1 cellular context compared by ENCODE assay signal in genomic region chr10:43390333-43390732, GRCh38.
TF ChIP-seq lines count a peak whose summit lies in the region.

No MANE protein-coding gene starts in this region.

TF ChIP-seq in GM23338, 12 proteins besides CTCF, POLR2A, EP300 and RAD21 (continued from another document):
- no peak for TF ChIP-seq ZNF331 (CRISPR knock-in tag; IDR thresholded peaks at IDR 0.05; ENCODE audit: low read depth)
- TF ChIP-seq REST (IDR thresholded peaks at IDR 0.05; ENCODE audit: unreplicated experiment) = no peak
- no peak for TF ChIP-seq ZNF462 (CRISPR knock-in tag; IDR thresholded peaks at IDR 0.05)
- no peak for TF ChIP-seq STAT1 (IDR thresholded peaks at IDR 0.05; ENCODE audit: unreplicated experiment)
- TF ChIP-seq ETS1 (IDR thresholded peaks at IDR 0.05) = no peak
- no peak for TF ChIP-seq EZH2 (IDR thresholded peaks at IDR 0.05; ENCODE audit: low read depth, unreplicated experiment)
- TF ChIP-seq POLR2AphosphoS5 (IDR thresholded peaks at IDR 0.05; ENCODE audit: low read depth) = no peak
- TF ChIP-seq ZNF114 (CRISPR knock-in tag; IDR thresholded peaks at IDR 0.05) = no peak
- TF ChIP-seq EZH2phosphoT487 (IDR thresholded peaks at IDR 0.05; ENCODE audit: unreplicated experiment) = no peak
